Comparison of ENCODE assay signal across 8 cellular contexts in genomic region chr20:33995053-33995816, GRCh38. TPM values are rescaled to one million over a fixed set of nuclear protein-coding genes. Genes with fewer than 3 reads are reported as not detected.
DNase-seq lines count a peak whose midpoint lies in the region; ATAC-seq and TF ChIP-seq lines count a peak whose summit lies in the region.

No MANE protein-coding gene starts in this region.

- H3K27ac ChIP-seq in right atrium auricular region (peak overlapping the region; percentile 96 to 98), stomach smooth muscle (ENCODE audit: low read length) (peak overlapping the region; percentile 91)

- H3K4me1 ChIP-seq in right atrium auricular region (peaks cover 0 to 66% of the 10 kb centered on the region in 2 donors), stomach smooth muscle (ENCODE audit: control insufficient read depth, insufficient read depth, low read length) (peaks cover 62% of the 10 kb centered on the region)

- H3K36me3 Mint-ChIP-seq in activated CD4-positive, alpha-beta memory T cell treated with anti-CD3 and anti-CD28 coated beads for 36 hours: peaks cover 15% of the 10 kb centered on the region

- TF ChIP-seq CTCF in right atrium auricular region (IDR thresholded peaks at IDR 0.05): no peak

- DNase-seq in right atrium auricular region (ENCODE audit: low spot score): no peak
- no peak for DNase-seq in left cardiac atrium
- DNase-seq in activated CD4-positive, alpha-beta memory T cell treated with anti-CD3 and anti-CD28 coated beads for 36 hours: no peak
- no peak for DNase-seq in GF-D8 (lab: John Stamatoyannopoulos, UW)
- DNase-seq in stimulated activated CD8-positive, alpha-beta memory T cell treated with anti-CD3 and anti-CD28 coated beads, Interleukin-4, amount 100 ng/mL, for 48 hours: no peak

- POLR2A ChIA-PET in activated CD4-positive, alpha-beta memory T cell treated with anti-CD3 and anti-CD28 coated beads for 36 hours (lab: Charles Lee): no interaction called here

- ATAC-seq in left cardiac atrium (no peak), HG03196 (IDR thresholded peaks at IDR 0.05; ENCODE audit: unreplicated experiment) (no peak)

- peak overlapping the region; percentile 78 to 89 for H3K9ac ChIP-seq in stomach smooth muscle (ENCODE audit: low read length in 2 of 2)

- CTCF ChIA-PET in activated CD4-positive, alpha-beta memory T cell treated with anti-CD3 and anti-CD28 coated beads for 36 hours (lab: Charles Lee): no interaction called here

- no peaks in the 10 kb centered on the region for H3K9me3 ChIP-seq in right atrium auricular region
- H3K9me3 ChIP-seq in iPS-18c (ENCODE audit: control insufficient read depth, insufficient read depth, low read length): peaks cover 3% of the 10 kb centered on the region
- no peaks in the 10 kb centered on the region for H3K9me3 ChIP-seq in stomach smooth muscle (ENCODE audit: control insufficient read depth in 2 of 2, low read length in 2 of 2)

- H3K4me3 Mint-ChIP-seq in activated CD4-positive, alpha-beta memory T cell treated with anti-CD3 and anti-CD28 coated beads for 36 hours: peak overlapping the region; percentile 95

- H3K27me3 Mint-ChIP-seq in activated CD4-positive, alpha-beta memory T cell treated with anti-CD3 and anti-CD28 coated beads for 36 hours: no peaks in the 10 kb centered on the region

- H3K36me3 ChIP-seq in right atrium auricular region: no peaks in the 10 kb centered on the region
- H3K36me3 ChIP-seq in stomach smooth muscle (ENCODE audit: control insufficient read depth in 2 of 2, insufficient read depth in 2 of 2, low read length in 2 of 2): no peaks in the 10 kb centered on the region

- H3K27me3 ChIP-seq in right atrium auricular region (no peaks in the 10 kb centered on the region), stomach smooth muscle (ENCODE audit: control insufficient read depth in 1 of 2, insufficient read depth in 2 of 2, low read length in 2 of 2) (no peaks in the 10 kb centered on the region)

- peaks cover 71% of the 10 kb centered on the region for H3K4me1 Mint-ChIP-seq in activated CD4-positive, alpha-beta memory T cell treated with anti-CD3 and anti-CD28 coated beads for 36 hours (ENCODE audit: low read depth)

- H3K4me3 ChIP-seq in right atrium auricular region: peak overlapping the region; percentile 73 to 81
- peak overlapping the region; percentile 94 for H3K4me3 ChIP-seq in iPS-18c (ENCODE audit: insufficient read depth, low read depth, low read length)
- H3K4me3 ChIP-seq in stomach smooth muscle (ENCODE audit: low read length in 2 of 2): peak overlapping the region; percentile 85 to 92

- intact Hi-C loops in left cardiac atrium (cut with DNase I): loop anchor here (2.0 to 10.0 kb wide), 2 partner anchors 46 to 70 kb away; no protein-coding TSS in a partner anchor
- intact Hi-C loops in activated CD4-positive, alpha-beta memory T cell treated with anti-CD3 and anti-CD28 coated beads for 36 hours (cut with micrococcal nuclease): loop anchor here (10.0 kb wide), 1 partner anchor 520 kb away; the partner anchor contains the start of gene DYNLRB1

- peak overlapping the region; percentile 96 for H3K27ac Mint-ChIP-seq in activated CD4-positive, alpha-beta memory T cell treated with anti-CD3 and anti-CD28 coated beads for 36 hours

- no peaks in the 10 kb centered on the region for H3K9me3 Mint-ChIP-seq in activated CD4-positive, alpha-beta memory T cell treated with anti-CD3 and anti-CD28 coated beads for 36 hours

RNA-seq across cellular contexts. Expression of gene RALY, which starts 1.5 kb away (rescaled TPM):
- 10 to 100 TPM; 74.2 to 86.4 TPM for total RNA-seq in right atrium auricular region
- 100 to 1,000 TPM in 1 of 2 donors, 10 to 100 TPM in 1; 97.3 to 102 TPM for total RNA-seq in left cardiac atrium
- 100 to 1,000 TPM; 149 to 159 TPM for total RNA-seq in activated CD4-positive, alpha-beta memory T cell treated with anti-CD3 and anti-CD28 coated beads for 36 hours
